10 cellular contexts compared by ENCODE assay signal in genomic region chr20:17533396-17533795, GRCh38. TPM values are rescaled to one million over a fixed set of nuclear protein-coding genes. Genes with fewer than 3 reads are reported as not detected.
DNase-seq lines count a peak whose midpoint lies in the region; ATAC-seq, FAIRE-seq and TF ChIP-seq lines count a peak whose summit lies in the region.
"Had no signal": no experiment of that assay in that cellular context is flagged by ENCODE, and none has a peak within 500 bp of the region (broad histone marks: within the 10 kb centered on the region; RNA-seq: fewer than 3 reads in every experiment).

No MANE protein-coding gene starts in this region.

- intact Hi-C loops in endothelial cell of umbilical vein (cut with micrococcal nuclease) (loop anchor here (5.0 to 10.0 kb wide), 2 partner anchors 404 to 461 kb away; no protein-coding TSS in a partner anchor), upper lobe of right lung (cut with DNase I) (loop anchor here (10.0 kb wide), 1 partner anchor 51 kb away; no protein-coding TSS in a partner anchor)

- CTCF ChIA-PET in endothelial cell of umbilical vein (lab: Charles Lee), result interaction anchor here (0.9 to 1.9 kb wide), 8 partner anchors 20 to 115 kb away, joined by 3 to 6 read pairs (median 4); partner anchors contain the start of gene DSTN

- H3K36me3 ChIP-seq in H7 (replicated peaks; ENCODE audit: control insufficient read depth, insufficient read depth, low read length) (no peaks in the 10 kb centered on the region), endothelial cell of umbilical vein (ENCODE audit: control insufficient read depth in 2 of 2, extremely low read depth in 1 of 2, insufficient read depth in 2 of 2, low read length in 2 of 2) (no peaks in the 10 kb centered on the region), upper lobe of right lung (no peaks in the 10 kb centered on the region)

- H3K27ac ChIP-seq in endothelial cell of umbilical vein (ENCODE audit: insufficient read depth, low read depth, low read length) (no peak overlapping the region), upper lobe of right lung (no peak overlapping the region)

- H3K9me1 ChIP-seq in endothelial cell of umbilical vein (replicated peaks; ENCODE audit: control insufficient read depth, extremely low read depth, insufficient read depth, low read length), result no peaks in the 10 kb centered on the region

- H4K20me1 ChIP-seq in endothelial cell of umbilical vein (replicated peaks; ENCODE audit: control insufficient read depth, extremely low read depth, insufficient read depth, low read length), result no peaks in the 10 kb centered on the region

- POLR2A ChIA-PET in endothelial cell of umbilical vein (lab: Charles Lee), result interaction anchor here (0.9 to 1.0 kb wide), 2 partner anchors 37 to 149 kb away, joined by 3 read pairs; partner anchors contain the start of genes DSTN and RRBP1

- DNase-seq in AG08395 (ENCODE audit: low spot score) (peak; percentile 60), H7 (peak; percentile 77), NOMO-1 treated with dmso at 0.1 percent for 144 hours (lab: John Stamatoyannopoulos, UW; ENCODE audit: unreplicated experiment) (peak; percentile 13), endothelial cell of umbilical vein (ENCODE audit: low read depth, low spot score) (peak; percentile 38), upper lobe of right lung (no peak), inferior parietal cortex (ENCODE audit: extremely low spot score) (no peak)
- DNase-seq: naive B cell had no signal

- H3K9me3 ChIP-seq in endothelial cell of umbilical vein (replicated peaks; ENCODE audit: control insufficient read depth, insufficient read depth, low read length), result no peaks in the 10 kb centered on the region
- H3K9me3 ChIP-seq in upper lobe of right lung, result no peaks in the 10 kb centered on the region

- H2AFZ ChIP-seq in endothelial cell of umbilical vein (ENCODE audit: low read depth, low read length), result peak overlapping the region; percentile 25

- no peak for TF ChIP-seq POLR2A in endothelial cell of umbilical vein (IDR thresholded peaks at IDR 0.05; ENCODE audit: low read depth, low read length)

- H3K4me3 ChIP-seq in H7 (ENCODE audit: insufficient read depth, low read depth, low read length), result no peak overlapping the region
- no peak overlapping the region for H3K4me3 ChIP-seq in endothelial cell of umbilical vein (replicated peaks in 1 of 3; ENCODE audit: insufficient read depth in 1 of 3, low read depth in 1 of 3, low read length in 3 of 3)
- H3K4me3 ChIP-seq in upper lobe of right lung, result no peak overlapping the region

- H3K79me2 ChIP-seq in endothelial cell of umbilical vein (ENCODE audit: control insufficient read depth, insufficient read depth, low read length), result no peaks in the 10 kb centered on the region

- peaks cover 15% of the 10 kb centered on the region for H3K4me1 ChIP-seq in endothelial cell of umbilical vein (ENCODE audit: control insufficient read depth, extremely low read depth, insufficient read depth, low read length)
- peaks cover 9% of the 10 kb centered on the region for H3K4me1 ChIP-seq in upper lobe of right lung

- TF ChIP-seq CTCF in endothelial cell of umbilical vein (IDR thresholded peaks at IDR 0.05; ENCODE audit: extremely low read depth in 1 of 2, insufficient read depth in 1 of 2, low read depth in 1 of 2, low read length in 2 of 2) (no peak), upper lobe of right lung (IDR thresholded peaks at IDR 0.05) (no peak)

- dilution Hi-C loops in endothelial cell of umbilical vein (cut with MboI; ENCODE audit: extremely low pct_ligation_motif_present, low sequenced_read_pairs), result no loop called here

- H3K9ac ChIP-seq in endothelial cell of umbilical vein (replicated peaks; ENCODE audit: extremely low read depth, insufficient read depth, low read length), result no peak overlapping the region

- H3K27me3 ChIP-seq in H7 (ENCODE audit: control insufficient read depth, insufficient read depth, low read length), result 0 out of 2 replicates have a peak, but pooled peaks cover 2% of the 10 kb centered on the region
- no peaks in the 10 kb centered on the region for H3K27me3 ChIP-seq in endothelial cell of umbilical vein (ENCODE audit: control insufficient read depth in 2 of 2, insufficient read depth in 2 of 2, low read length in 2 of 2)
- no peaks in the 10 kb centered on the region for H3K27me3 ChIP-seq in upper lobe of right lung

- no peak overlapping the region for H3K4me2 ChIP-seq in endothelial cell of umbilical vein (ENCODE audit: insufficient read depth, low read length)

- ATAC-seq in upper lobe of right lung (peak; percentile 37), HG03139 (IDR thresholded peaks at IDR 0.05; ENCODE audit: unreplicated experiment) (no peak), HG03097 (IDR thresholded peaks at IDR 0.05; ENCODE audit: low FRiP score, unreplicated experiment) (no peak)

- FAIRE-seq in endothelial cell of umbilical vein (lab: Jason Lieb, UNC), result peak; percentile 66
- FAIRE-seq: GM18507 had no signal

- BruUV-seq in endothelial cell of umbilical vein (replicated peaks; lab: Mats Ljungman, UMichigan), result no TSS peak

TF ChIP-seq in endothelial cell of umbilical vein, 7 proteins besides CTCF, POLR2A, EP300 and RAD21:
- no peak for TF ChIP-seq POLR2AphosphoS5 (IDR thresholded peaks at IDR 0.05; ENCODE audit: insufficient read depth, low read depth, low read length)
- TF ChIP-seq, protein P1, sequence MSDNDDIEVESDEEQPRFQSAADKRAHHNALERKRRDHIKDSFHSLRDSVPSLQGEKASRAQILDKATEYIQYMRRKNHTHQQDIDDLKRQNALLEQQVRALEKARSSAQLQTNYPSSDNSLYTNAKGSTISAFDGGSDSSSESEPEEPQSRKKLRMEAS (IDR thresholded peaks at IDR 0.05; ENCODE audit: insufficient read depth, insufficient read length), result peak; percentile 77
- no peak for TF ChIP-seq FOS (IDR thresholded peaks at IDR 0.05; ENCODE audit: borderline replicate concordance, insufficient read depth, low read length)
- TF ChIP-seq MYC (IDR thresholded peaks at IDR 0.05; ENCODE audit: low read depth, low read length), result no peak
- no peak for TF ChIP-seq GATA2 (IDR thresholded peaks at IDR 0.05; ENCODE audit: insufficient read depth, insufficient read length, low read depth, low read length)
- TF ChIP-seq JUN (IDR thresholded peaks at IDR 0.05; ENCODE audit: borderline replicate concordance, insufficient read depth, insufficient read length, low read depth), result no peak
TF ChIP-seq in endothelial cell of umbilical vein: peak in this region for 1.

RNA-seq across cellular contexts. Expression of gene BFSP1, which starts 2.2 kb away (rescaled TPM):
- total RNA-seq in H7 (2014; rRNA removed; shearing (Covaris generic)), result 3.1 and 5.0 TPM in 2 replicates
- total RNA-seq in endothelial cell of umbilical vein, result 3.7 and 5.2 TPM in 2 replicates
- polyA plus RNA-seq in endothelial cell of umbilical vein, result 2.5 and 3.1 TPM in 2 replicates
- 4.1 and 4.5 TPM in 2 replicates for polyA plus RNA-seq in endothelial cell of umbilical vein (2011; cell fraction: cytosol; rRNA removed)
- 4.0 and 4.6 TPM in 2 replicates for polyA plus RNA-seq in endothelial cell of umbilical vein (2011; cell fraction: nucleus; rRNA removed)
- polyA plus RNA-seq in endothelial cell of umbilical vein (2012), result 3.9 and 4.4 TPM in 2 replicates
- 2.9 and 3.3 TPM in 2 replicates for polyA minus RNA-seq in endothelial cell of umbilical vein
- 1.4 TPM for polyA minus RNA-seq in endothelial cell of umbilical vein (2011; cell fraction: cytosol; rRNA and poly(A)+ RNA removed)
- polyA minus RNA-seq in endothelial cell of umbilical vein (2011; cell fraction: nucleus; rRNA and poly(A)+ RNA removed), result 1.2 and 1.5 TPM in 2 replicates
- total RNA-seq in upper lobe of right lung, result 2.7 TPM

RNA-seq across cellular contexts. Expression of gene DSTN, which starts 36.5 kb away (rescaled TPM):
- total RNA-seq in H7 (2014; rRNA removed; shearing (Covaris generic)), result 112 and 126 TPM in 2 replicates
- total RNA-seq in endothelial cell of umbilical vein (300 and 307 TPM in 2 replicates), upper lobe of right lung (463 TPM)
- polyA plus RNA-seq in endothelial cell of umbilical vein, result 46.8 and 66.1 TPM in 2 replicates
- 172 and 181 TPM in 2 replicates for polyA plus RNA-seq in endothelial cell of umbilical vein (2011; cell fraction: cytosol; rRNA removed)
- polyA plus RNA-seq in endothelial cell of umbilical vein (2011; cell fraction: nucleus; rRNA removed), result 71.7 and 84.7 TPM in 2 replicates
- 369 and 386 TPM in 2 replicates for polyA plus RNA-seq in endothelial cell of umbilical vein (2012)
- 13.6 and 16.7 TPM in 2 replicates for polyA minus RNA-seq in endothelial cell of umbilical vein
- polyA minus RNA-seq in endothelial cell of umbilical vein (2011; cell fraction: cytosol; rRNA and poly(A)+ RNA removed), result 32.0 TPM
- polyA minus RNA-seq in endothelial cell of umbilical vein (2011; cell fraction: nucleus; rRNA and poly(A)+ RNA removed), result 18.4 and 19.8 TPM in 2 replicates

Comparison
In these comparisons a context has a peak if more than half of its experiments do, and no peak if none do; other contexts are left out.
1. DNase-seq: peak in AG08395 (single experiment), H7 (single experiment), NOMO-1 treated with dmso at 0.1 percent for 144 hours (single experiment) and endothelial cell of umbilical vein (single experiment); none in upper lobe of right lung (single experiment) and inferior parietal cortex (single experiment).